In the genomic region with DNA sequence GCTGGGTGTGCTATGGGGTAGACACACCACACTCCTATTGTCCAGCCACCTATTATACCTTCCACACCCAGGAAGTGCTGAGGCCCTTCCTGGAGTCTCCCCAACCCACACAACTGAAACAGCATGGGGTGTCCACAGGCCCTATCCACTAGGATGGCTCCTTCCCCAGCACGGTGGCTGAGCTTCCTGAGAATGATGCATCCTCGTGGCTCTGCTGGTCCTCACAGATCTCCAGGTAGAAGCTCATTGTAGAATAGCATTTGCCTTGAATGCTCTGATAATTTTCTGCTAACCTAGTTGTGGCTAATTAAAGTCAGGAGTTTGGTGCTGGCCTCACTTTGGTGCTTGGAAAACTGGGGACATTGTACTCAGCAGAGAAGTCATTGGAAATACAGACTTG, we compare ENCODE assay signal across 23 cellular contexts.
"Had no signal": no experiment of that assay in that cellular context is flagged by ENCODE, and none has a peak within 500 bp of the region (broad histone marks: within the 10 kb centered on the region; RNA-seq: fewer than 3 reads in every experiment).

No MANE protein-coding gene starts in this region.

- H3K9me3 Mint-ChIP-seq: dendritic cell treated with granulocyte-macrophage colony-stimulating factor and Interleukin-4, amounts not matched to agents 40 ng/mL and 50 ng/mL, for 4 days; effector memory CD8-positive, alpha-beta T cell had no signal

- H3K4me3 ChIP-seq: esophagus squamous epithelium, gastrocnemius medialis, heart right ventricle, left lung, lower lobe of right lung, mucosa of descending colon had no signal

- H3K27ac Mint-ChIP-seq: dendritic cell treated with granulocyte-macrophage colony-stimulating factor and Interleukin-4, amounts not matched to agents 40 ng/mL and 50 ng/mL, for 4 days; effector memory CD8-positive, alpha-beta T cell; endodermal cell; mesothelial cell of epicardium had no signal

- H3K36me3 Mint-ChIP-seq: naive B cell had no signal

- H3K27me3 Mint-ChIP-seq: dendritic cell treated with granulocyte-macrophage colony-stimulating factor and Interleukin-4, amounts not matched to agents 40 ng/mL and 50 ng/mL, for 4 days; naive B cell had no signal

- DNase-seq: cortex of kidney; effector CD8-positive, alpha-beta T cell; effector memory CD8-positive, alpha-beta T cell; endodermal cell; erythroblast; esophagus squamous epithelium; foreskin fibroblast; foreskin melanocyte; gastrocnemius medialis; glutamatergic neuron; heart right ventricle; hippocampal formation; left cardiac atrium; left lung; left ventricle myocardium superior; lower lobe of right lung; mesenchymal stem cell; mucosa of descending colon; naive B cell had no signal

- H3K36me3 ChIP-seq: esophagus squamous epithelium, gastrocnemius medialis, heart right ventricle, left lung, lower lobe of right lung had no signal

- ATAC-seq: effector memory CD8-positive, alpha-beta T cell; esophagus mucosa; gastrocnemius medialis; heart right ventricle; left cardiac atrium; left lung; left ventricle myocardium superior; lower lobe of right lung; mucosa of descending colon had no signal

- H3K4me1 ChIP-seq: esophagus squamous epithelium, gastrocnemius medialis, left lung, lower lobe of right lung had no signal

- H3K9me3 ChIP-seq: gastrocnemius medialis, heart right ventricle, left lung, lower lobe of right lung, mucosa of descending colon had no signal

- H3K27me3 ChIP-seq: esophagus squamous epithelium, gastrocnemius medialis, left lung had no signal

- H3K4me1 Mint-ChIP-seq: endodermal cell, mesothelial cell of epicardium, naive B cell had no signal

- H3K4me3 Mint-ChIP-seq: dendritic cell treated with granulocyte-macrophage colony-stimulating factor and Interleukin-4, amounts not matched to agents 40 ng/mL and 50 ng/mL, for 4 days; effector memory CD8-positive, alpha-beta T cell; endodermal cell; mesothelial cell of epicardium; naive B cell had no signal

- H3K27ac ChIP-seq: epithelial cell of prostate, esophagus squamous epithelium, gastrocnemius medialis, heart right ventricle, left lung, lower lobe of right lung had no signal
